ENCODE assay signal across 12 cellular contexts in the genomic region with DNA sequence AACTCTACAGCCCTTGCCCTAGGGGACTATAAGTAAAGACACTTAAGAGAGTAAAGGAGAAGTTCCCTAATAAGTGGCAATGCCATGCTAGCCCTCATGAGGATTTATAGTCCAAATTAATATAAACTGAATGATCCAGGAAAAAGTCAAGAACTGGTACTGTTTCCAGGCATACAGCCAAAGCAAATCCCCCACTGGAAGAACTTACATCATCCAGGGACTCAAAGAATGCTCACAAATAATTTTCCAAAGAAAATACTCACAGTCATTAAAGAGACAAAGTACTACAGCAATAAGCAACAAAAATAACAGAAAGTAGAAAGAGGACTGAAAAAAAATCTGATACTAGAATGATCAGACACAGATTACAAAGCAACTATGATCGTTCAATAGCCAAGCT.
A peak's percentile ranks its signal among the peaks of the same experiment; 100 is the strongest.
DNase-seq lines count a peak whose midpoint lies in the region; ATAC-seq and FAIRE-seq lines count a peak whose summit lies in the region.
"Had no signal": no experiment of that assay in that cellular context is flagged by ENCODE, and none has a peak within 500 bp of the region (broad histone marks: within the 10 kb centered on the region; RNA-seq: fewer than 3 reads in every experiment).

No MANE protein-coding gene starts in this region.

- peaks cover 5% of the 10 kb centered on the region for H3K9me3 Mint-ChIP-seq in activated CD4-positive, alpha-beta T cell treated with anti-CD3 and anti-CD28 coated beads, Interleukin-2, amount 10 ng/mL, durations not matched to agents 7 days and 5 days

- intact Hi-C loops in Right ventricle myocardium superior (cut with DNase I) (no loop called here), sciatic nerve (cut with DNase I) (no loop called here)

- DNase-seq in GM04504 (ENCODE audit: low read depth) = peak; percentile 47
- peak; percentile 52 for DNase-seq in amniotic epithelial cell (ENCODE audit: low read depth)
- no peak for DNase-seq in Right ventricle myocardium superior
- DNase-seq in sciatic nerve (ENCODE audit: low spot score) = peak; percentile 65
- DNase-seq in urothelium cell line (ENCODE audit: low spot score) = no peak
- DNase-seq in NCI-H345 (lab: John Stamatoyannopoulos, UW) = no peak
- no peak for DNase-seq in activated CD4-positive, alpha-beta T cell treated with anti-CD3 and anti-CD28 coated beads, Interleukin-2, amount 10 ng/mL, durations not matched to agents 7 days and 5 days
- DNase-seq: activated naive CD4-positive, alpha-beta T cell treated with Interleukin-2 at 50 U/mL for 16 hours; DMS53; Kasumi-1; SJCRH30 had no signal

- POLR2A ChIA-PET in activated CD4-positive, alpha-beta T cell treated with anti-CD3 and anti-CD28 coated beads, Interleukin-2, amount 10 ng/mL, durations not matched to agents 7 days and 5 days (lab: Charles Lee) = no interaction called here

- H3K36me3 Mint-ChIP-seq in activated CD4-positive, alpha-beta T cell treated with anti-CD3 and anti-CD28 coated beads, Interleukin-2, amount 10 ng/mL, durations not matched to agents 7 days and 5 days (ENCODE audit: low read depth) = peaks cover 10% of the 10 kb centered on the region

- no peak overlapping the region for H3K4me3 Mint-ChIP-seq in activated CD4-positive, alpha-beta T cell treated with anti-CD3 and anti-CD28 coated beads, Interleukin-2, amount 10 ng/mL, durations not matched to agents 7 days and 5 days

- peak; percentile 80 for ATAC-seq in Right ventricle myocardium superior (ENCODE audit: poor library complexity)
- peak; percentile 92 for ATAC-seq in sciatic nerve
- ATAC-seq in GM18858 (IDR thresholded peaks at IDR 0.05; ENCODE audit: unreplicated experiment) = no peak

- no peaks in the 10 kb centered on the region for H3K27me3 Mint-ChIP-seq in activated CD4-positive, alpha-beta T cell treated with anti-CD3 and anti-CD28 coated beads, Interleukin-2, amount 10 ng/mL, durations not matched to agents 7 days and 5 days

- FAIRE-seq in urothelium cell line (lab: Jason Lieb, UNC) = no peak

- CTCF ChIA-PET in activated CD4-positive, alpha-beta T cell treated with anti-CD3 and anti-CD28 coated beads, Interleukin-2, amount 10 ng/mL, durations not matched to agents 7 days and 5 days (lab: Charles Lee) = interaction anchor here (0.6 kb wide), 1 partner anchor 52 kb away, joined by 3 read pairs; no protein-coding TSS in a partner anchor

- H3K4me1 Mint-ChIP-seq in activated CD4-positive, alpha-beta T cell treated with anti-CD3 and anti-CD28 coated beads, Interleukin-2, amount 10 ng/mL, durations not matched to agents 7 days and 5 days = peaks cover 9% of the 10 kb centered on the region

- no peak overlapping the region for H3K27ac Mint-ChIP-seq in activated CD4-positive, alpha-beta T cell treated with anti-CD3 and anti-CD28 coated beads, Interleukin-2, amount 10 ng/mL, durations not matched to agents 7 days and 5 days

Comparison
In these comparisons a context has a peak if more than half of its experiments do, and no peak if none do; other contexts are left out.
1. DNase-seq: peak in GM04504 (single experiment), amniotic epithelial cell (single experiment) and sciatic nerve (single experiment); none in Right ventricle myocardium superior (single experiment), urothelium cell line (single experiment), NCI-H345 (single experiment) and activated CD4-positive, alpha-beta T cell treated with anti-CD3 and anti-CD28 coated beads, Interleukin-2, amount 10 ng/mL, durations not matched to agents 7 days and 5 days (single experiment).